ENCODE assay signal across 15 cellular contexts in the genomic region with DNA sequence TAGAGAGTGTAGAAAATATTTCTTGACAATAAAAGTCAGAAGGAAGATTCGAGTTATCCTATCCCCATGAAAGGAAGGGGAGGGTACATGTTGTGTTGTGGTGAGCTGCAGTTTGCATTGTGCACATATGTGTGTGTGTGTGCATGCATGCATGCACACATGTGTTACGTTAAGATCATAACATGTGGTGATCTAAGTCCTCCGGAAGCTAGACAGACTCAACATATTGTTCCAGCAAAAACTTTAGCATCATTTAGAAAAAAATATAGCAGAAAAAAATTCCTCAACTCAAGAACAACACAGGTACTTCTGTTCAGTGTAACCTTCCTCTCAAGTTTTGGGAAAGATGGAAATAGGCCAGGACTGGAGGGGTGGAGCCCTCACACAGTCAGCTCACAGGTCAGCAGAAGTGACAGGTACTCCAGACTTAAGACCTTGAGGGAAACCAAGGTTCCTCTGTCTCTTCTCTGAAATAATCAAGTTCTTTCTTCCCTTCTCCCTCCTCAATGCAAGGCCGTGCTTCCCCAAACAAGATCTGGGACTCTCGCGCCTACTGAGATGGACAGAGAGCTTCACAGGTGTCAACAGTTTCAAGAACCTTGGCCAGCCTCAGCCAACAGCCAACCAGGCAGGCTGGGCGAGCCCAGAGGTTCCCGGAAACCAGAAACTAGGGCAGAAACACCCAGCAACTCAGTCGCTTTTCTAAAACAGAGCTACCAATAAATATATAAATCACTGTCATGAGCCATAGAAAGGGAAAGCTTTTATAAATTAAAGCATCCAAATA.
DNase-seq lines count a peak whose midpoint lies in the region; ATAC-seq, FAIRE-seq and TF ChIP-seq lines count a peak whose summit lies in the region.
"Had no signal": no experiment of that assay in that cellular context is flagged by ENCODE, and none has a peak within 500 bp of the region (broad histone marks: within the 10 kb centered on the region; RNA-seq: fewer than 3 reads in every experiment).

No MANE protein-coding gene starts in this region.

- peaks cover 4% of the 10 kb centered on the region for H3K36me3 ChIP-seq in CD8-positive, alpha-beta memory T cell (ENCODE audit: insufficient read depth, low read length)
- H3K36me3 ChIP-seq in endothelial cell of umbilical vein (ENCODE audit: control insufficient read depth in 2 of 2, extremely low read depth in 1 of 2, insufficient read depth in 2 of 2, low read length in 2 of 2) (peaks cover 12 to 15% of the 10 kb centered on the region in 2 experiments), prostate gland (no peaks in the 10 kb centered on the region)
- H3K36me3 ChIP-seq: left ventricle myocardium inferior had no signal

- FAIRE-seq in endothelial cell of umbilical vein (lab: Jason Lieb, UNC): peak; percentile 60

- peaks cover 81 to 98% (median 95%) of the 10 kb centered on the region in 3 donors for H3K4me1 Mint-ChIP-seq in CD8-positive, alpha-beta memory T cell

- TF ChIP-seq CTCF in VCaP (conservative IDR thresholded peaks at IDR 0.05) (no peak), endothelial cell of umbilical vein (IDR thresholded peaks at IDR 0.05; ENCODE audit: extremely low read depth in 1 of 2, insufficient read depth in 1 of 2, low read depth in 1 of 2, low read length in 2 of 2) (no peak), prostate gland (IDR thresholded peaks at IDR 0.05) (no peak)

- BruUV-seq in endothelial cell of umbilical vein (replicated peaks; lab: Mats Ljungman, UMichigan): no TSS peak

- intact Hi-C loops in endothelial cell of umbilical vein (cut with micrococcal nuclease): no loop called here
- intact Hi-C loops in prostate gland (cut with DNase I): no loop called here
- intact Hi-C loops in left ventricle myocardium superior (cut with micrococcal nuclease): no loop called here

- no peaks in the 10 kb centered on the region for H3K9me3 Mint-ChIP-seq in CD8-positive, alpha-beta memory T cell

- H3K9me1 ChIP-seq in endothelial cell of umbilical vein (replicated peaks; ENCODE audit: control insufficient read depth, extremely low read depth, insufficient read depth, low read length): no peaks in the 10 kb centered on the region

- CTCF ChIA-PET in CD8-positive, alpha-beta memory T cell (lab: Charles Lee): interaction anchor here (1.0 to 2.8 kb wide), 10 partner anchors 8 to 40 kb away, joined by 3 to 8 read pairs (median 5); no protein-coding TSS in a partner anchor
- CTCF ChIA-PET in endothelial cell of umbilical vein (lab: Charles Lee): no interaction called here

- no peak overlapping the region for H2AFZ ChIP-seq in endothelial cell of umbilical vein (ENCODE audit: low read depth, low read length)

- no peaks in the 10 kb centered on the region for H3K27me3 ChIP-seq in CD8-positive, alpha-beta memory T cell (ENCODE audit: insufficient read depth, low read length, poor library complexity, severe bottlenecking)
- no peaks in the 10 kb centered on the region for H3K27me3 ChIP-seq in endothelial cell of umbilical vein (ENCODE audit: control insufficient read depth in 2 of 2, insufficient read depth in 2 of 2, low read length in 2 of 2)
- no peaks in the 10 kb centered on the region for H3K27me3 ChIP-seq in prostate gland (replicated peaks; ENCODE audit: insufficient read depth)
- H3K27me3 ChIP-seq: gastroesophageal sphincter had no signal

- ATAC-seq in HG03457 (IDR thresholded peaks at IDR 0.05; ENCODE audit: unreplicated experiment): no peak
- no peak for ATAC-seq in HG03135 (IDR thresholded peaks at IDR 0.05; ENCODE audit: unreplicated experiment)
- no peak for ATAC-seq in HG03354 (IDR thresholded peaks at IDR 0.05; ENCODE audit: poor library complexity, severe bottlenecking, unreplicated experiment)
- ATAC-seq in left ventricle myocardium superior: no peak
- ATAC-seq: gastroesophageal sphincter, HCT116, PC-3 had no signal

- peaks cover 17 to 59% (median 24%) of the 10 kb centered on the region in 3 donors for H3K36me3 Mint-ChIP-seq in CD8-positive, alpha-beta memory T cell

- H3K79me2 ChIP-seq in endothelial cell of umbilical vein (ENCODE audit: control insufficient read depth, insufficient read depth, low read length): peaks cover 98% of the 10 kb centered on the region

- WGBS in prostate gland: 54% methylated on average over 9 of the region's 9 CpGs

- no peaks in the 10 kb centered on the region for H3K9me3 ChIP-seq in CD8-positive, alpha-beta memory T cell (ENCODE audit: low read length)
- H3K9me3 ChIP-seq in endothelial cell of umbilical vein (replicated peaks; ENCODE audit: control insufficient read depth, insufficient read depth, low read length): no peaks in the 10 kb centered on the region
- no peaks in the 10 kb centered on the region for H3K9me3 ChIP-seq in prostate gland

- dilution Hi-C loops in endothelial cell of umbilical vein (cut with MboI; ENCODE audit: extremely low pct_ligation_motif_present, low sequenced_read_pairs): no loop called here

- no peak for TF ChIP-seq POLR2A in endothelial cell of umbilical vein (IDR thresholded peaks at IDR 0.05; ENCODE audit: low read depth, low read length)
- TF ChIP-seq POLR2A in prostate gland (IDR thresholded peaks at IDR 0.05): no peak

- H3K4me3 ChIP-seq in CD8-positive, alpha-beta memory T cell (ENCODE audit: low read length): peak overlapping the region; percentile 70
- H3K4me3 ChIP-seq in endothelial cell of umbilical vein (replicated peaks in 1 of 3; ENCODE audit: insufficient read depth in 1 of 3, low read depth in 1 of 3, low read length in 3 of 3) (no peak overlapping the region), prostate gland (no peak overlapping the region)
- H3K4me3 ChIP-seq: gastroesophageal sphincter, left ventricle myocardium inferior had no signal

- H3K4me1 ChIP-seq in CD8-positive, alpha-beta memory T cell (ENCODE audit: insufficient read depth, low read length): peaks cover 84% of the 10 kb centered on the region
- H3K4me1 ChIP-seq in endothelial cell of umbilical vein (ENCODE audit: control insufficient read depth, extremely low read depth, insufficient read depth, low read length) (peaks cover 49% of the 10 kb centered on the region), prostate gland (replicated peaks) (peaks cover 3% of the 10 kb centered on the region)

- H3K27ac Mint-ChIP-seq in CD8-positive, alpha-beta memory T cell: peak overlapping the region; percentile 89 to 99 (median 98)

- POLR2A ChIA-PET in CD8-positive, alpha-beta memory T cell (lab: Charles Lee): interaction anchor here (0.6 to 2.2 kb wide), 8 partner anchors 11 to 79 kb away, joined by 3 to 21 read pairs (median 4); no protein-coding TSS in a partner anchor
- POLR2A ChIA-PET in endothelial cell of umbilical vein (lab: Charles Lee): no interaction called here

- H3K4me3 Mint-ChIP-seq in CD8-positive, alpha-beta memory T cell: peak overlapping the region; percentile 83 to 96 (median 93)

- no peak overlapping the region for H3K9ac ChIP-seq in endothelial cell of umbilical vein (replicated peaks; ENCODE audit: extremely low read depth, insufficient read depth, low read length)

- H3K27me3 Mint-ChIP-seq in CD8-positive, alpha-beta memory T cell: no peaks in the 10 kb centered on the region

- peak in 4 of 5 donors; percentile 40 to 74 (median 54) for DNase-seq in CD8-positive, alpha-beta memory T cell
- DNase-seq in endothelial cell of umbilical vein (ENCODE audit: low read depth, low spot score) (no peak), prostate gland (ENCODE audit: low spot score) (peak; percentile 70), left ventricle myocardium superior (no peak)
- DNase-seq: cortex of kidney, KG1, left ventricle myocardium inferior, NCI-H2029 treated with DMSO at 0.1 percent for 48 hours, PC-3 had no signal

- H4K20me1 ChIP-seq in endothelial cell of umbilical vein (replicated peaks; ENCODE audit: control insufficient read depth, extremely low read depth, insufficient read depth, low read length): no peaks in the 10 kb centered on the region

- peak overlapping the region; percentile 85 for H3K27ac ChIP-seq in CD8-positive, alpha-beta memory T cell (ENCODE audit: low read depth, low read length)
- H3K27ac ChIP-seq in VCaP (peak overlapping the region; percentile 82; the same call in 1 of the 2 replicates), endothelial cell of umbilical vein (ENCODE audit: insufficient read depth, low read depth, low read length) (no peak overlapping the region), prostate gland (peak overlapping the region; percentile 90 to 93)
- H3K27ac ChIP-seq: gastroesophageal sphincter, left ventricle myocardium inferior had no signal

- no peak overlapping the region for H3K4me2 ChIP-seq in endothelial cell of umbilical vein (ENCODE audit: insufficient read depth, low read length)

TF ChIP-seq in endothelial cell of umbilical vein, 7 proteins besides CTCF, POLR2A, EP300 and RAD21:
- TF ChIP-seq GATA2 (IDR thresholded peaks at IDR 0.05; ENCODE audit: insufficient read depth, insufficient read length, low read depth, low read length): no peak
- no peak for TF ChIP-seq MYC (IDR thresholded peaks at IDR 0.05; ENCODE audit: low read depth, low read length)
- no peak for TF ChIP-seq FOS (IDR thresholded peaks at IDR 0.05; ENCODE audit: borderline replicate concordance, insufficient read depth, low read length)
- TF ChIP-seq POLR2AphosphoS5 (IDR thresholded peaks at IDR 0.05; ENCODE audit: insufficient read depth, low read depth, low read length): no peak
- TF ChIP-seq, protein P1, sequence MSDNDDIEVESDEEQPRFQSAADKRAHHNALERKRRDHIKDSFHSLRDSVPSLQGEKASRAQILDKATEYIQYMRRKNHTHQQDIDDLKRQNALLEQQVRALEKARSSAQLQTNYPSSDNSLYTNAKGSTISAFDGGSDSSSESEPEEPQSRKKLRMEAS (IDR thresholded peaks at IDR 0.05; ENCODE audit: insufficient read depth, insufficient read length): no peak
- TF ChIP-seq EZH2 (IDR thresholded peaks at IDR 0.05; ENCODE audit: borderline replicate concordance, low read depth, low read length, severe bottlenecking): no peak
- no peak for TF ChIP-seq JUN (IDR thresholded peaks at IDR 0.05; ENCODE audit: borderline replicate concordance, insufficient read depth, insufficient read length, low read depth)

Comparison
In these comparisons a context has a peak if more than half of its experiments do, and no peak if none do; other contexts are left out.
1. DNase-seq: peak in CD8-positive, alpha-beta memory T cell (4 of 5) and prostate gland (single experiment); none in endothelial cell of umbilical vein (single experiment) and left ventricle myocardium superior (single experiment).